In the genomic region with DNA sequence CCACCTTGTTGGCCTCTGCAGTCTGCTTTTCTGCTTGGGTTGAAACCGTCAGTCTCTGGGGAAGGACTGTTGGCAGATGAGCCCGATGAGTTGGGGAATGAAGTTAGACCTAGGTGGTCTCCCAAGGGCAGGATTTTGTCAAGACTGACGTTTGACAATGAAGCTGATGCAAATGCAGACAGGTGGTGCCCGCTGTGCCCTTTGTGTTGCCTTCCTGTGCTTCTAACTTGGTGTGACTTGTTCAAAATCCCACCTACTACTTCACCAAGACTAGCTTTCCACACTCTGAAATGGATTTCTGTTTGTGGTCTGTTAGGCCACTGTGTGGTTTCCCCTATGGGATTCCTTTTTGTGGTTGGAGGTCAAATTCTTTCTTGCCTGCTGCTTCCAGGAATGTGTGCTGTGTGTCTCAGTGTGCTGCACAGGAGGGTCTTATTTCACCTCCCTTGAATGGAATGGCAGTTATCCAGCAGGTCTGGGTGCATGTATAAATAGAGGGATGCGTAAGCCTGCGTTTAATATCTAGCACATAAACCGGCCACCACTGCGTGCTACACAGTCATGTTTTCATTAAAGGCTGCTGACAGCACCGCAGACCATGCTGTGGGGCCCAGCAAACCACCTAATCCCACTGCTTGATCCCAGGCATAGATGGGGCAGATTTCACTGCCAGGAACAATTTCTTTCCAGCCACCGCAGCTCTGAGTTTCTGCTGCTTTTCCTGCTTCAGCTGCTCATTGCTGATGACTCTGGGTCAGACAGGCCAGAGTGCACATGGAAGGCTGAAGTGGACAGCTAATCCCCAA, we compare ENCODE assay signal across 11 cellular contexts. TPM values are rescaled to one million over a fixed set of nuclear protein-coding genes. Genes with fewer than 3 reads are reported as not detected.
DNase-seq lines count a peak whose midpoint lies in the region; TF ChIP-seq lines count a peak whose summit lies in the region.
"Had no signal": no experiment of that assay in that cellular context is flagged by ENCODE, and none has a peak within 500 bp of the region (broad histone marks: within the 10 kb centered on the region; RNA-seq: fewer than 3 reads in every experiment).

No MANE protein-coding gene starts in this region.

- H3K4me3 Mint-ChIP-seq in MCF 10A (ENCODE audit: unreplicated experiment), result no peak overlapping the region
- H3K4me3 Mint-ChIP-seq: CD14-positive monocyte had no signal

- WGBS in hepatocyte (ENCODE audit: low lambda C conversion rate, missing lambda C conversion rate), result 46% methylated on average over 10 of the region's 10 CpGs
- WGBS in stomach, 5 donors, result 60 to 77% (median 71%) methylated on average over 10 of the region's 10 CpGs

- no peaks in the 10 kb centered on the region for H3K79me2 ChIP-seq in hepatocyte

- TF ChIP-seq CTCF in MCF 10A (IDR thresholded peaks at IDR 0.05; ENCODE audit: unreplicated experiment) (no peak), breast epithelium (IDR thresholded peaks at IDR 0.05) (no peak), hepatocyte (IDR thresholded peaks at IDR 0.05; ENCODE audit: poor library complexity) (no peak), stomach (IDR thresholded peaks at IDR 0.05) (no peak)

- no peak overlapping the region for H3K27ac Mint-ChIP-seq in MCF 10A (ENCODE audit: low read depth, unreplicated experiment)
- H3K27ac Mint-ChIP-seq: CD14-positive monocyte had no signal

- H3K9me3 ChIP-seq in breast epithelium (no peaks in the 10 kb centered on the region), SJSA1 (replicated peaks) (no peaks in the 10 kb centered on the region), hepatocyte (ENCODE audit: low read depth) (no peaks in the 10 kb centered on the region), stomach (no peaks in the 10 kb centered on the region)

- TF ChIP-seq POLR2A in breast epithelium (IDR thresholded peaks at IDR 0.05) (no peak), stomach (IDR thresholded peaks at IDR 0.05) (no peak)

- no peak overlapping the region for H3K4me3 ChIP-seq in breast epithelium
- no peak overlapping the region for H3K4me3 ChIP-seq in SJSA1
- H3K4me3 ChIP-seq in hepatocyte, result no peak overlapping the region
- no peak overlapping the region for H3K4me3 ChIP-seq in stomach

- POLR2A ChIA-PET in MCF 10A (lab: Yijun Ruan, JAX), result interaction anchor here (0.6 kb wide), 1 partner anchor 238 kb away, joined by 3 read pairs; no protein-coding TSS in a partner anchor

- no peaks in the 10 kb centered on the region for H4K20me1 ChIP-seq in hepatocyte (ENCODE audit: insufficient read depth, poor library complexity, severe bottlenecking)

- H3K4me1 Mint-ChIP-seq in MCF 10A (ENCODE audit: insufficient read depth, unreplicated experiment), result no peaks in the 10 kb centered on the region

- intact Hi-C loops in MCF 10A (cut with micrococcal nuclease) (no loop called here), breast epithelium (cut with DNase I; ENCODE audit: low total_unique reads) (no loop called here), stomach (cut with DNase I; ENCODE audit: low total_unique reads) (no loop called here)

- peak overlapping the region; percentile 13 for H3K4me2 ChIP-seq in hepatocyte

- H3K27ac ChIP-seq in breast epithelium (no peak overlapping the region), SJSA1 (peak overlapping the region; percentile 78), hepatocyte (peak overlapping the region; percentile 53), stomach (peak overlapping the region in 3 of 5 donors; percentile 16 to 81 (median 53))

- H3K36me3 ChIP-seq in breast epithelium (no peaks in the 10 kb centered on the region), SJSA1 (no peaks in the 10 kb centered on the region), hepatocyte (replicated peaks; ENCODE audit: insufficient read depth, low read depth) (no peaks in the 10 kb centered on the region), stomach (no peaks in the 10 kb centered on the region)

- DNase-seq in MCF 10A (ENCODE audit: unreplicated experiment) (peak; percentile 47), breast epithelium (ENCODE audit: low spot score in 2 of 2) (no peak), SJSA1 (ENCODE audit: low read depth in 1 of 2, low spot score in 2 of 2) (peak; percentile 89 to 94), hepatocyte (ENCODE audit: low spot score) (peak; percentile 65), stomach (no peak), NCI-H82 treated with DMSO at 0.1 percent for 48 hours (lab: John Stamatoyannopoulos, UW; ENCODE audit: unreplicated experiment) (no peak), NCI-H2196 (lab: John Stamatoyannopoulos, UW; ENCODE audit: unreplicated experiment) (no peak), GM19240 (ENCODE audit: insufficient read length, low spot score) (no peak)
- DNase-seq: dermis blood vessel endothelial cell, NCI-H774 had no signal

- CTCF ChIA-PET in MCF 10A (lab: Yijun Ruan, JAX), result interaction anchor here (0.5 to 1.5 kb wide), 4 partner anchors 11 to 479 kb away, joined by 3 to 6 read pairs (median 4); no protein-coding TSS in a partner anchor

- TF ChIP-seq EP300 in stomach (IDR thresholded peaks at IDR 0.05), result no peak

- peaks cover 7% of the 10 kb centered on the region for H3K36me3 Mint-ChIP-seq in MCF 10A (ENCODE audit: insufficient read depth, unreplicated experiment)
- H3K36me3 Mint-ChIP-seq: CD14-positive monocyte had no signal

- H3K27me3 ChIP-seq in breast epithelium (no peaks in the 10 kb centered on the region), SJSA1 (replicated peaks) (no peaks in the 10 kb centered on the region), hepatocyte (no peaks in the 10 kb centered on the region), stomach (no peaks in the 10 kb centered on the region)

- H3K4me1 ChIP-seq in breast epithelium (no peaks in the 10 kb centered on the region), SJSA1 (replicated peaks) (peaks cover 39% of the 10 kb centered on the region), hepatocyte (ENCODE audit: insufficient read depth) (peaks cover 9% of the 10 kb centered on the region), stomach (peaks cover 0 to 7% (median 2%) of the 10 kb centered on the region in 4 donors)

- no peak overlapping the region for H2AFZ ChIP-seq in hepatocyte

- no peaks in the 10 kb centered on the region for H3K9me3 Mint-ChIP-seq in MCF 10A (ENCODE audit: unreplicated experiment)

- no peaks in the 10 kb centered on the region for H3K9me2 ChIP-seq in hepatocyte (replicated peaks; ENCODE audit: insufficient read depth)

- no TSS peak for BruUV-seq in MCF 10A (replicated peaks; lab: Mats Ljungman, UMichigan)

- H3K27me3 Mint-ChIP-seq in MCF 10A (ENCODE audit: insufficient read depth, unreplicated experiment), result no peaks in the 10 kb centered on the region

RNA-seq across cellular contexts. Expression of a gene that starts 44.8 kb away (rescaled TPM):
- total RNA-seq in MCF 10A (2022), result not detected in 2 replicates
- total RNA-seq in breast epithelium, result 1 to 10 TPM in 1 of 3 donors, under 1 TPM in 2; 0.32 to 2.0 (median 0.44) TPM
- total RNA-seq in SJSA1 (2014; rRNA removed; shearing (Covaris generic)), result 0.03 TPM in 1 of 2 replicates, not detected in the other
- 1.9 and 2.3 TPM in 2 replicates for total RNA-seq in hepatocyte
- 1.2 and 1.7 TPM in 2 replicates for polyA plus RNA-seq in hepatocyte
- 10 to 100 TPM in 2 of 5 donors, 1 to 10 TPM in 2, under 1 TPM in 1; 0.58 to 24.1 (median 4.6) TPM for total RNA-seq in stomach
- polyA plus RNA-seq in stomach, result 10 to 100 TPM in 1 of 3 donors, 1 to 10 TPM in 2; 3.5 to 11.9 (median 4.9) TPM
- total RNA-seq: dermis blood vessel endothelial cell had no signal
- polyA plus RNA-seq: CD14-positive monocyte had no signal

Comparison
In these comparisons a context has a peak if more than half of its experiments do, and no peak if none do; other contexts are left out.
1. DNase-seq: peak in MCF 10A (single experiment), SJSA1 (2 of 2) and hepatocyte (single experiment); none in breast epithelium (0 of 2), stomach (single experiment), NCI-H82 treated with DMSO at 0.1 percent for 48 hours (single experiment), NCI-H2196 (single experiment) and GM19240 (single experiment).
2. H3K27ac ChIP-seq: peak in SJSA1 (single experiment), hepatocyte (single experiment) and stomach (3 of 5); none in breast epithelium (0 of 2).